1 cellular context compared by ENCODE assay signal in the genomic region with DNA sequence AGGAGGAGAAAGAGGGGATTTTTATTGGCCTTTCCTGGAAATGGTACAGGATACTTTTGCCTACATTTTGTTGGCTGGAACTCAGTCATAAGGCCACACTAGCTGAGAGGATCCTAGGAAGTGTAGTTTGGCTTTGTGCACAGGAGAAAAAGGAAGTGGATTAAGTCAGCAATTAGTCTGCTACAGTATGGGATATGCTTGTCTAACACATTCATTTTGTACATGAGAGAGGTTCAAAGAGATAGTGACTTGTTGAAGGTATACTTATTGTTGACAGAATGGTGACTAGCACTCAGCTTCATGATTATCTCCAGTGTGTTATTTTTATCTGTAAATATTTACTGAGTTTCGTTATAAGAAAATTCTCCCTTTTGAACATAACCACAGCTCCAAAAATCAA.
TF ChIP-seq lines count a peak whose summit lies in the region.

No MANE protein-coding gene starts in this region.

TF ChIP-seq in IMR-90, 13 proteins besides CTCF, POLR2A, EP300 and RAD21:
- TF ChIP-seq NFE2L2 (IDR thresholded peaks at IDR 0.05; ENCODE audit: low read depth, low read length) (no peak), MAZ (IDR thresholded peaks at IDR 0.05; ENCODE audit: borderline replicate concordance, low read depth, low read length) (no peak), CHD1 (IDR thresholded peaks at IDR 0.05; ENCODE audit: low read depth, low read length) (no peak), FOS (IDR thresholded peaks at IDR 0.05; ENCODE audit: low read depth, low read length) (no peak), CEBPB (IDR thresholded peaks at IDR 0.05; ENCODE audit: low read depth, low read length) (no peak)
- TF ChIP-seq, protein P1, sequence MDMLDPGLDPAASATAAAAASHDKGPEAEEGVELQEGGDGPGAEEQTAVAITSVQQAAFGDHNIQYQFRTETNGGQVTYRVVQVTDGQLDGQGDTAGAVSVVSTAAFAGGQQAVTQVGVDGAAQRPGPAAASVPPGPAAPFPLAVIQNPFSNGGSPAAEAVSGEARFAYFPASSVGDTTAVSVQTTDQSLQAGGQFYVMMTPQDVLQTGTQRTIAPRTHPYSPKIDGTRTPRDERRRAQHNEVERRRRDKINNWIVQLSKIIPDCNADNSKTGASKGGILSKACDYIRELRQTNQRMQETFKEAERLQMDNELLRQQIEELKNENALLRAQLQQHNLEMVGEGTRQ (IDR thresholded peaks at IDR 0.05; ENCODE audit: low read depth, low read length) = no peak
TF ChIP-seq in IMR-90: peak in this region for 0.
